ENCODE assay signal across 8 cellular contexts in the genomic region with DNA sequence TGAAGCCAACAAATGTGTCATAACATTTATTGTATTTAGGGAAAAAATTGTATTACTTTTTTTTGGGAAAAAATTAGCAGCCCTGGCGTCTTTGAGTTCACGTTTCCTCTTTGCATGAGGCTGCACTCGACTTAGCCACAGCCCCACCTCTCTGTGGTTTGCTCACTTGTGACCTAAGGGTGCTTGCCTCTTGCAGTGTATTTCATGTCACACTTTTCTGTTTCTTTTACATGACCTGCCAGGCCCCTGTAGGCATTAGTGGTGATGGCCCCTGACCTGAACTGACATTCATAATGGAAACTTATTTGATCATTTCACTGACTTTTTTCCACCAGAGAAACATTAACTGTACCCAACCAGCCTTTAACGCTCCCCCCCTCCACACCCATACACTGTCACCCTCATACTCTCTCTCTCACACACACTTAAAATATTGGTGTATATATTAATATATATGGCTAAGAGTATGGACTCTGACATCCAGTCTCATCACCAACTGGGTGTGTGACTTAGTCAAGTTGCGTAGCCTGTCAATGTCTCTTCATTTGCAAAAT.
A peak's percentile ranks its signal among the peaks of the same experiment; 100 is the strongest.
DNase-seq lines count a peak whose midpoint lies in the region; ATAC-seq lines count a peak whose summit lies in the region.

No MANE protein-coding gene starts in this region.

- H3K27ac Mint-ChIP-seq in CD4-positive, CD25-positive, alpha-beta regulatory T cell, result peak overlapping the region; percentile 76 to 96 (median 95)
- peak overlapping the region; percentile 90 for H3K27ac Mint-ChIP-seq in activated T-cell treated with anti-CD3 and anti-CD28 coated beads, Interleukin-2, amount 50 U/mL, for 72 hours

- peak overlapping the region; percentile 82 for H3K27ac ChIP-seq in CD4-positive, CD25-positive, alpha-beta regulatory T cell (ENCODE audit: insufficient read depth, low read length, poor library complexity, severe bottlenecking)

- peak; percentile 49 to 86 (median 71) for DNase-seq in CD4-positive, CD25-positive, alpha-beta regulatory T cell
- peak; percentile 6 for DNase-seq in M059J (ENCODE audit: low read depth)
- DNase-seq in activated T-cell treated with anti-CD3 and anti-CD28 coated beads, Interleukin-2, amount 50 U/mL, for 72 hours, result peak; percentile 78 to 82
- DNase-seq in stimulated activated CD8-positive, alpha-beta memory T cell treated with anti-CD3 and anti-CD28 coated beads, Interleukin-15, amount 100 ng/mL, for 4 hours (ENCODE audit: low read depth in 2 of 2), result peak; percentile 32 to 63
- no peak for DNase-seq in NCI-H146 treated with DMSO at 0.1 percent for 48 hours (lab: John Stamatoyannopoulos, UW; ENCODE audit: unreplicated experiment)
- no peak for DNase-seq in H7
- no peak for DNase-seq in NCI-H446 treated with DMSO at 0.1 percent for 48 hours (lab: John Stamatoyannopoulos, UW)

- peaks cover 98% of the 10 kb centered on the region for H3K4me1 ChIP-seq in CD4-positive, CD25-positive, alpha-beta regulatory T cell (ENCODE audit: control insufficient read depth, insufficient read depth, low read length, poor library complexity, severe bottlenecking)

- H3K27me3 Mint-ChIP-seq in CD4-positive, CD25-positive, alpha-beta regulatory T cell, result no peaks in the 10 kb centered on the region
- no peaks in the 10 kb centered on the region for H3K27me3 Mint-ChIP-seq in activated T-cell treated with anti-CD3 and anti-CD28 coated beads, Interleukin-2, amount 50 U/mL, for 72 hours (ENCODE audit: low read depth)

- H3K9me3 Mint-ChIP-seq in CD4-positive, CD25-positive, alpha-beta regulatory T cell, result no peaks in the 10 kb centered on the region
- no peaks in the 10 kb centered on the region for H3K9me3 Mint-ChIP-seq in activated T-cell treated with anti-CD3 and anti-CD28 coated beads, Interleukin-2, amount 50 U/mL, for 72 hours

- peak overlapping the region; percentile 52 to 87 (median 68) for H3K4me3 Mint-ChIP-seq in CD4-positive, CD25-positive, alpha-beta regulatory T cell
- H3K4me3 Mint-ChIP-seq in activated T-cell treated with anti-CD3 and anti-CD28 coated beads, Interleukin-2, amount 50 U/mL, for 72 hours, result peak overlapping the region; percentile 38 to 89

- H3K9me3 ChIP-seq in CD4-positive, CD25-positive, alpha-beta regulatory T cell (ENCODE audit: control insufficient read depth in 2 of 2, low read length in 2 of 2), result no peaks in the 10 kb centered on the region

- peaks cover 58 to 98% (median 81%) of the 10 kb centered on the region in 4 donors for H3K4me1 Mint-ChIP-seq in CD4-positive, CD25-positive, alpha-beta regulatory T cell
- peaks cover 89% of the 10 kb centered on the region for H3K4me1 Mint-ChIP-seq in activated T-cell treated with anti-CD3 and anti-CD28 coated beads, Interleukin-2, amount 50 U/mL, for 72 hours (ENCODE audit: low read depth)

- peak; percentile 94 to 95 for ATAC-seq in CD4-positive, CD25-positive, alpha-beta regulatory T cell (ENCODE audit: low read depth in 2 of 2)
- ATAC-seq in GM21526 (IDR thresholded peaks at IDR 0.05; ENCODE audit: low FRiP score, unreplicated experiment), result peak; percentile 93
- ATAC-seq in activated T-cell treated with anti-CD3 and anti-CD28 coated beads, Interleukin-2, amount 50 U/mL, for 72 hours (replicated peaks in 1 of 2), result peak; percentile 93 to 95

- peaks cover 36% of the 10 kb centered on the region for H3K36me3 ChIP-seq in CD4-positive, CD25-positive, alpha-beta regulatory T cell (ENCODE audit: control insufficient read depth, insufficient read depth, low read length)
- no peaks in the 10 kb centered on the region for H3K36me3 ChIP-seq in H7 (replicated peaks; ENCODE audit: control insufficient read depth, insufficient read depth, low read length)

- H3K36me3 Mint-ChIP-seq in CD4-positive, CD25-positive, alpha-beta regulatory T cell, result peaks cover 43% of the 10 kb centered on the region
- H3K36me3 Mint-ChIP-seq in activated T-cell treated with anti-CD3 and anti-CD28 coated beads, Interleukin-2, amount 50 U/mL, for 72 hours (ENCODE audit: insufficient read depth in 2 of 2), result peaks cover 10 to 12% of the 10 kb centered on the region in 2 donors

- H3K4me3 ChIP-seq in CD4-positive, CD25-positive, alpha-beta regulatory T cell (ENCODE audit: low read depth, low read length), result peak overlapping the region; percentile 65
- H3K4me3 ChIP-seq in H7 (ENCODE audit: insufficient read depth, low read depth, low read length), result no peak overlapping the region

- H3K27me3 ChIP-seq in CD4-positive, CD25-positive, alpha-beta regulatory T cell (ENCODE audit: control insufficient read depth, insufficient read depth, low read length), result no peaks in the 10 kb centered on the region
- no peaks in the 10 kb centered on the region for H3K27me3 ChIP-seq in H7 (ENCODE audit: control insufficient read depth, insufficient read depth, low read length)

Comparison
In these comparisons a context has a peak if more than half of its experiments do, and no peak if none do; other contexts are left out.
1. DNase-seq: peak in CD4-positive, CD25-positive, alpha-beta regulatory T cell (3 of 3), M059J (single experiment), activated T-cell treated with anti-CD3 and anti-CD28 coated beads, Interleukin-2, amount 50 U/mL, for 72 hours (2 of 2) and stimulated activated CD8-positive, alpha-beta memory T cell treated with anti-CD3 and anti-CD28 coated beads, Interleukin-15, amount 100 ng/mL, for 4 hours (2 of 2); none in NCI-H146 treated with DMSO at 0.1 percent for 48 hours (single experiment), H7 (single experiment) and NCI-H446 treated with DMSO at 0.1 percent for 48 hours (single experiment).
2. Peak in every context shown above with its lines, with median percentiles within 50 percentile points of each other: ATAC-seq.